Comparison of ENCODE assay signal across 1 cellular context in genomic region chr6:9405369-9405768, GRCh38.
TF ChIP-seq lines count a peak whose summit lies in the region.

No MANE protein-coding gene starts in this region.

TF ChIP-seq in HEK293, 187 proteins besides CTCF, POLR2A, EP300 and RAD21 (continued from another document):
- TF ChIP-seq HIC1 (tag by site-specific recombination; IDR thresholded peaks at IDR 0.05) (0 out of 2 replicates have a peak, but pooled peaks have one; percentile 10), ZNF23 (tag by site-specific recombination; IDR thresholded peaks at IDR 0.05; ENCODE audit: borderline replicate concordance) (no peak), ZNF777 (tag by site-specific recombination; IDR thresholded peaks at IDR 0.05; ENCODE audit: borderline replicate concordance) (no peak), PRDM4 (tag by site-specific recombination; IDR thresholded peaks at IDR 0.05) (no peak), KLF9 (tag by site-specific recombination; IDR thresholded peaks at IDR 0.05; ENCODE audit: low read depth) (no peak), EGR2 (tag by site-specific recombination; IDR thresholded peaks at IDR 0.05; ENCODE audit: low read depth) (no peak), ZSCAN4 (tag by site-specific recombination; IDR thresholded peaks at IDR 0.05) (no peak), KLF10 (tag by site-specific recombination; IDR thresholded peaks at IDR 0.05) (no peak), MYNN (tag by site-specific recombination; IDR thresholded peaks at IDR 0.05; ENCODE audit: borderline replicate concordance) (no peak)
